9 cellular contexts compared by ENCODE assay signal in the genomic region with DNA sequence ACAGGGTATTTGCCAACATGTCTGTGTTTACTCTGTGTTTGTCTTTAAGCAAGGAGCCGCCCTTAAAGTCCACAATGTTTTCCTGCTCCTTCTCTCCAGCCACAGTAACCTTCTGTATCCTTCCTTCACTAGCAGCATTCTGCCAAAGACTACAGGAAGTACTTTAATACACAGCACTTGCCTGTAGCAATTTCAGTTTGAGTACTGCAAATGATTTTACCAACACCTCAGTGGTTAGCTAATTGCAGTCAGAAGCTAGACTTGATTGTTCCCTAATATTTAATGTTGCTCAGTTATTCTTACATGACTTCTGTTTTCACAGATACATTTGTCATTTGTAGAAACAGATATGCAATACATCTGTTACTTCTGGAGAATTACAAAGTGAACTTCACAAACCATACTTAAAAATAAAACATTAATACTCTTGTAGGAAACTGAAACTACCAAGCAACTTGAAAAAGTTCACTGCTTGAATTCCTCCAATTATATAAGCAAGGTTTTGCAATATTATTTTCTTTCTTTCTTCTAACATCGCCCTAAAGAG.
DNase-seq lines count a peak whose midpoint lies in the region; ATAC-seq and TF ChIP-seq lines count a peak whose summit lies in the region.
"Had no signal": no experiment of that assay in that cellular context is flagged by ENCODE, and none has a peak within 500 bp of the region (broad histone marks: within the 10 kb centered on the region; RNA-seq: fewer than 3 reads in every experiment).

No MANE protein-coding gene starts in this region.

- H3K4me1 ChIP-seq in body of pancreas (peaks cover 16% of the 10 kb centered on the region), mesodermal cell (ENCODE audit: control insufficient read depth, insufficient read depth, low read length, poor library complexity, severe bottlenecking) (peaks cover 5% of the 10 kb centered on the region)

- H3K36me3 Mint-ChIP-seq in activated CD4-positive, alpha-beta memory T cell treated with anti-CD3 and anti-CD28 coated beads for 36 hours, result peaks cover 12% of the 10 kb centered on the region

- no peak for TF ChIP-seq CTCF in body of pancreas (IDR thresholded peaks at IDR 0.05)

- peaks cover 33% of the 10 kb centered on the region for H3K4me1 Mint-ChIP-seq in activated CD4-positive, alpha-beta memory T cell treated with anti-CD3 and anti-CD28 coated beads for 36 hours (ENCODE audit: low read depth)

- H3K9me3 ChIP-seq in KOPT-K1 (ENCODE audit: insufficient read depth, low read length, poor library complexity, severe bottlenecking) (peaks cover 8% of the 10 kb centered on the region), body of pancreas (no peaks in the 10 kb centered on the region), mesodermal cell (ENCODE audit: control insufficient read depth, low read length) (no peaks in the 10 kb centered on the region)
- H3K9me3 ChIP-seq: psoas muscle had no signal

- peaks cover 14% of the 10 kb centered on the region for H3K36me3 ChIP-seq in KOPT-K1 (ENCODE audit: insufficient read depth, low read length)
- H3K36me3 ChIP-seq in body of pancreas (replicated peaks in 1 of 2; ENCODE audit: insufficient read depth in 1 of 2, low read depth in 2 of 2), result no peaks in the 10 kb centered on the region
- H3K36me3 ChIP-seq in mesodermal cell (ENCODE audit: control insufficient read depth, insufficient read depth, low read length), result peaks cover 6% of the 10 kb centered on the region

- peaks cover 7% of the 10 kb centered on the region for H3K9me3 Mint-ChIP-seq in activated CD4-positive, alpha-beta memory T cell treated with anti-CD3 and anti-CD28 coated beads for 36 hours

- no peaks in the 10 kb centered on the region for H3K27me3 Mint-ChIP-seq in activated CD4-positive, alpha-beta memory T cell treated with anti-CD3 and anti-CD28 coated beads for 36 hours

- POLR2A ChIA-PET in activated CD4-positive, alpha-beta memory T cell treated with anti-CD3 and anti-CD28 coated beads for 36 hours (lab: Charles Lee), result no interaction called here

- H3K27ac Mint-ChIP-seq in activated CD4-positive, alpha-beta memory T cell treated with anti-CD3 and anti-CD28 coated beads for 36 hours, result no peak overlapping the region

- CTCF ChIA-PET in activated CD4-positive, alpha-beta memory T cell treated with anti-CD3 and anti-CD28 coated beads for 36 hours (lab: Charles Lee), result interaction anchor here (0.6 to 1.0 kb wide), 2 partner anchors 23 to 69 kb away, joined by 3 to 7 read pairs; a partner anchor contains a TSS

- WGBS in body of pancreas, 2 donors, result 0 to 4% methylated on average over 2 of the region's 2 CpGs
- WGBS in mesodermal cell (ENCODE audit: insufficient coverage in 2 of 2), 2 experiments, result 89% methylated on average over 1 of the region's 2 CpGs; no CpG with 5 or more reads in 1 of the 2 experiments

- intact Hi-C loops in body of pancreas (cut with DNase I), result no loop called here
- intact Hi-C loops in activated CD4-positive, alpha-beta memory T cell treated with anti-CD3 and anti-CD28 coated beads for 36 hours (cut with micrococcal nuclease), result loop anchor here (5.0 kb wide), 1 partner anchor 41 kb away; no protein-coding TSS in a partner anchor

- ATAC-seq in GM19452 (IDR thresholded peaks at IDR 0.05; ENCODE audit: unreplicated experiment), result peak; percentile 59
- peak; percentile 40 for ATAC-seq in body of pancreas

- H3K27ac ChIP-seq in KOPT-K1 (ENCODE audit: low read depth, low read length, poor library complexity, severe bottlenecking), result peak overlapping the region; percentile 50
- peak overlapping the region in 2 of 4 donors; percentile 45 to 47 for H3K27ac ChIP-seq in body of pancreas
- H3K27ac ChIP-seq in mesodermal cell (ENCODE audit: low read depth, low read length, severe bottlenecking), result peak overlapping the region; percentile 36
- H3K27ac ChIP-seq: psoas muscle had no signal

- H3K4me3 Mint-ChIP-seq in activated CD4-positive, alpha-beta memory T cell treated with anti-CD3 and anti-CD28 coated beads for 36 hours, result no peak overlapping the region

- no peaks in the 10 kb centered on the region for H3K27me3 ChIP-seq in body of pancreas

- peak in 1 of 3 donors; percentile 7 for TF ChIP-seq POLR2A in body of pancreas (IDR thresholded peaks at IDR 0.05)

- H3K4me3 ChIP-seq in body of pancreas (no peak overlapping the region), mesodermal cell (ENCODE audit: extremely low read depth, insufficient read depth, low read length, poor library complexity, severe bottlenecking) (no peak overlapping the region)
- H3K4me3 ChIP-seq: psoas muscle had no signal

- peak; percentile 14 for DNase-seq in DMS153 treated with DMSO at 0.1 percent for 48 hours (lab: John Stamatoyannopoulos, UW; ENCODE audit: unreplicated experiment)
- peak in 1 of 4 donors; percentile 15 for DNase-seq in body of pancreas
- no peak for DNase-seq in activated CD4-positive, alpha-beta memory T cell treated with anti-CD3 and anti-CD28 coated beads for 36 hours
- DNase-seq in stimulated activated CD8-positive, alpha-beta memory T cell treated with anti-CD3 and anti-CD28 coated beads, Interleukin-4, amount 100 ng/mL, for 48 hours, result no peak
- no peak for DNase-seq in inferior parietal cortex (ENCODE audit: extremely low spot score)
- DNase-seq: psoas muscle had no signal
